In the genomic region with DNA sequence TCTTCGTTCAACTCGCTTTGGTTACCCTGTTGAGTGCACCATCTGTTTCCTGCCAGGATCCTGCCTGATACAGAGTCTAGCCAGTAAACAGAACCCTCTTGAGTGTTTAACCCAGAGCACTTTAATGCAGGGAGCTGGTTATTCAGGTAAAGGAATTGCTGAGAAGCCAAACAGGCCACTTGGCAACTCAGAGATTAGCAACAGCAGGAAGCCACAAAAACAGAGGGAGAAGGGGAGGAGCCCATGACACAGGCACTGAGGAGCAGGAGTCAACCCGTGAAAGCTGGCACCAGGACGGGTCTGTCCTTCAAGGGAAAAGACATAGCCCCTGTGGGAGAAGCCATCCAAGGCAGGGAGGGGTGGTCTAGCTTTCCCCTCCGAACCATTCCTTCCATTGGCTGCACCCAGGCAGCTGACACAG, we compare ENCODE assay signal across 14 cellular contexts.
A peak's percentile ranks its signal among the peaks of the same experiment; 100 is the strongest.
DNase-seq lines count a peak whose midpoint lies in the region; ATAC-seq and TF ChIP-seq lines count a peak whose summit lies in the region.
"Had no signal": no experiment of that assay in that cellular context is flagged by ENCODE, and none has a peak within 500 bp of the region (broad histone marks: within the 10 kb centered on the region; RNA-seq: fewer than 3 reads in every experiment).

No MANE protein-coding gene starts in this region.

- no peaks in the 10 kb centered on the region for H3K27me3 ChIP-seq in HUES64 (ENCODE audit: insufficient read depth, low read length)
- H3K27me3 ChIP-seq: cardiac muscle cell had no signal

- no peak for TF ChIP-seq CTCF in nephron progenitor cell (IDR thresholded peaks at IDR 0.05)

- H3K4me3 Mint-ChIP-seq in nephron progenitor cell, result no peak overlapping the region
- no peak overlapping the region for H3K4me3 Mint-ChIP-seq in activated T-helper 1 cell treated with anti-CD3 and anti-CD28 coated beads, Interleukin-12 subunit alpha, Interleukin-12 subunit beta, Interleukin-2, Interleukin-4 antibody, amounts not matched to agents 30 ng/mL and 10 ng/mL and 1 ng/mL, durations not matched to agents 14 hours and 24 hours and 36 hours
- H3K4me3 Mint-ChIP-seq: activated naive CD4-positive, alpha-beta T cell treated with anti-CD3 and anti-CD28 coated beads for 36 hours; stimulated activated naive CD8-positive, alpha-beta T cell treated with anti-CD3 and anti-CD28 coated beads, Interleukin-15, amount 100 ng/mL, for 72 hours had no signal

- intact Hi-C loops in activated T-helper 1 cell treated with anti-CD3 and anti-CD28 coated beads, Interleukin-12 subunit alpha, Interleukin-12 subunit beta, Interleukin-2, Interleukin-4 antibody, amounts not matched to agents 30 ng/mL and 10 ng/mL and 1 ng/mL, durations not matched to agents 14 hours and 24 hours and 36 hours (cut with micrococcal nuclease), result no loop called here

- no peak for ATAC-seq in GM21423 (IDR thresholded peaks at IDR 0.05; ENCODE audit: unreplicated experiment)
- ATAC-seq: stimulated activated naive CD8-positive, alpha-beta T cell treated with anti-CD3 and anti-CD28 coated beads, Interleukin-15, amount 100 ng/mL, for 72 hours had no signal

- no peaks in the 10 kb centered on the region for H3K36me3 Mint-ChIP-seq in nephron progenitor cell (ENCODE audit: low read depth)
- no peaks in the 10 kb centered on the region for H3K36me3 Mint-ChIP-seq in activated T-helper 1 cell treated with anti-CD3 and anti-CD28 coated beads, Interleukin-12 subunit alpha, Interleukin-12 subunit beta, Interleukin-2, Interleukin-4 antibody, amounts not matched to agents 30 ng/mL and 10 ng/mL and 1 ng/mL, durations not matched to agents 14 hours and 24 hours and 36 hours (ENCODE audit: low read depth)

- H3K4me1 ChIP-seq in HUES64 (ENCODE audit: insufficient read depth, low read length), result peaks cover 13% of the 10 kb centered on the region

- no peaks in the 10 kb centered on the region for H3K9me3 ChIP-seq in HUES64 (ENCODE audit: insufficient read depth, low read depth, low read length)

- peaks cover 6% of the 10 kb centered on the region for H3K27me3 Mint-ChIP-seq in nephron progenitor cell (ENCODE audit: low read depth, poor library complexity)
- H3K27me3 Mint-ChIP-seq in activated T-helper 1 cell treated with anti-CD3 and anti-CD28 coated beads, Interleukin-12 subunit alpha, Interleukin-12 subunit beta, Interleukin-2, Interleukin-4 antibody, amounts not matched to agents 30 ng/mL and 10 ng/mL and 1 ng/mL, durations not matched to agents 14 hours and 24 hours and 36 hours (ENCODE audit: insufficient read depth), result no peaks in the 10 kb centered on the region

- no peak overlapping the region for H3K9ac ChIP-seq in HUES64 (ENCODE audit: low read depth, low read length)

- H3K4me1 Mint-ChIP-seq in nephron progenitor cell, result peaks cover 20% of the 10 kb centered on the region
- no peaks in the 10 kb centered on the region for H3K4me1 Mint-ChIP-seq in activated T-helper 1 cell treated with anti-CD3 and anti-CD28 coated beads, Interleukin-12 subunit alpha, Interleukin-12 subunit beta, Interleukin-2, Interleukin-4 antibody, amounts not matched to agents 30 ng/mL and 10 ng/mL and 1 ng/mL, durations not matched to agents 14 hours and 24 hours and 36 hours (ENCODE audit: low read depth)

- peak overlapping the region; percentile 87 for H3K27ac Mint-ChIP-seq in nephron progenitor cell
- no peak overlapping the region for H3K27ac Mint-ChIP-seq in activated T-helper 1 cell treated with anti-CD3 and anti-CD28 coated beads, Interleukin-12 subunit alpha, Interleukin-12 subunit beta, Interleukin-2, Interleukin-4 antibody, amounts not matched to agents 30 ng/mL and 10 ng/mL and 1 ng/mL, durations not matched to agents 14 hours and 24 hours and 36 hours
- H3K27ac Mint-ChIP-seq: activated naive CD4-positive, alpha-beta T cell treated with anti-CD3 and anti-CD28 coated beads for 36 hours; stimulated activated naive CD8-positive, alpha-beta T cell treated with anti-CD3 and anti-CD28 coated beads, Interleukin-15, amount 100 ng/mL, for 72 hours had no signal

- WGBS in HUES64, result 47% methylated on average over 5 of the region's 5 CpGs

- DNase-seq in NCI-H2196 treated with DMSO at 0.1 percent for 48 hours (lab: John Stamatoyannopoulos, UW; ENCODE audit: unreplicated experiment) (peak; percentile 1), astrocyte of the hippocampus (ENCODE audit: low read depth, low spot score) (peak; percentile 4), nephron progenitor cell (no peak), middle frontal gyrus (ENCODE audit: extremely low spot score, low spot score) (no peak), ureter (ENCODE audit: low spot score) (no peak)
- DNase-seq in activated T-helper 1 cell treated with anti-CD3 and anti-CD28 coated beads, Interleukin-12 subunit alpha, Interleukin-12 subunit beta, Interleukin-2, Interleukin-4 antibody, amounts not matched to agents 30 ng/mL and 10 ng/mL and 1 ng/mL, durations not matched to agents 14 hours and 24 hours and 36 hours (ENCODE audit: low spot score), result no peak
- DNase-seq: activated naive CD4-positive, alpha-beta T cell treated with anti-CD3 and anti-CD28 coated beads for 36 hours; GF-D8; GOT3; NCI-H446 treated with DMSO at 0.1 percent for 48 hours; stimulated activated naive CD8-positive, alpha-beta T cell treated with anti-CD3 and anti-CD28 coated beads, Interleukin-15, amount 100 ng/mL, for 72 hours had no signal

- peaks cover 53% of the 10 kb centered on the region for H3K9me3 Mint-ChIP-seq in nephron progenitor cell
- H3K9me3 Mint-ChIP-seq in activated T-helper 1 cell treated with anti-CD3 and anti-CD28 coated beads, Interleukin-12 subunit alpha, Interleukin-12 subunit beta, Interleukin-2, Interleukin-4 antibody, amounts not matched to agents 30 ng/mL and 10 ng/mL and 1 ng/mL, durations not matched to agents 14 hours and 24 hours and 36 hours, result no peaks in the 10 kb centered on the region
- H3K9me3 Mint-ChIP-seq: activated naive CD4-positive, alpha-beta T cell treated with anti-CD3 and anti-CD28 coated beads for 36 hours; stimulated activated naive CD8-positive, alpha-beta T cell treated with anti-CD3 and anti-CD28 coated beads, Interleukin-15, amount 100 ng/mL, for 72 hours had no signal

- no peaks in the 10 kb centered on the region for H3K36me3 ChIP-seq in HUES64 (ENCODE audit: insufficient read depth, low read length)
- H3K36me3 ChIP-seq: cardiac muscle cell had no signal

- H3K4me3 ChIP-seq in HUES64 (ENCODE audit: low read length), result no peak overlapping the region
- H3K4me3 ChIP-seq: cardiac muscle cell had no signal

- peak overlapping the region; percentile 18; the same call in 1 of the 2 replicates for H3K27ac ChIP-seq in HUES64 (ENCODE audit: low read depth, low read length)
- H3K27ac ChIP-seq: cardiac muscle cell had no signal

Comparison
In these comparisons a context has a peak if more than half of its experiments do, and no peak if none do; other contexts are left out.
1. DNase-seq: peak in NCI-H2196 treated with DMSO at 0.1 percent for 48 hours (single experiment) and astrocyte of the hippocampus (single experiment); none in nephron progenitor cell (single experiment), activated T-helper 1 cell treated with anti-CD3 and anti-CD28 coated beads, Interleukin-12 subunit alpha, Interleukin-12 subunit beta, Interleukin-2, Interleukin-4 antibody, amounts not matched to agents 30 ng/mL and 10 ng/mL and 1 ng/mL, durations not matched to agents 14 hours and 24 hours and 36 hours (single experiment), middle frontal gyrus (single experiment) and ureter (single experiment).